ENCODE assay signal across 8 cellular contexts in genomic region chr9:122904466-122904822, GRCh38. TPM values are rescaled to one million over a fixed set of nuclear protein-coding genes. Genes with fewer than 3 reads are reported as not detected.
A peak's percentile ranks its signal among the peaks of the same experiment; 100 is the strongest.
DNase-seq lines count a peak whose midpoint lies in the region; TF ChIP-seq lines count a peak whose summit lies in the region.

No MANE protein-coding gene starts in this region.

- H3K4me3 ChIP-seq in HAP-1 = peak overlapping the region; percentile 82
- H3K4me3 ChIP-seq in fibroblast of mammary gland (ENCODE audit: control insufficient read depth, low read depth, low read length) = peak overlapping the region; percentile 91

- peak overlapping the region; percentile 97 for H3K4me3 Mint-ChIP-seq in nephron progenitor cell

- in situ Hi-C loops in HAP-1 (cut with MboI; ENCODE audit: low sequenced_read_pairs) = no loop called here

- DNase-seq in NCI-H82 (lab: John Stamatoyannopoulos, UW) (peak; percentile 60), NCI-H82 treated with DMSO at 0.1 percent for 48 hours (lab: John Stamatoyannopoulos, UW; ENCODE audit: unreplicated experiment) (no peak), HAP-1 (ENCODE audit: low spot score in 2 of 2) (peak; percentile 47 to 76), LHCN-M2 (ENCODE audit: low read depth) (peak; percentile 46), fibroblast of mammary gland (ENCODE audit: low read depth) (peak; percentile 39), nephron progenitor cell (peak; percentile 52), foreskin melanocyte (no peak)
- DNase-seq in activated CD8-positive, alpha-beta memory T cell treated with anti-CD3 and anti-CD28 coated beads, Interleukin-2, amount 50 U/mL, for 48 hours = peak; percentile 74

- TF ChIP-seq CTCF in fibroblast of mammary gland (conservative IDR thresholded peaks at IDR 0.05; ENCODE audit: control insufficient read depth, insufficient read depth, low read depth, low read length) (no peak), nephron progenitor cell (IDR thresholded peaks at IDR 0.05) (no peak)

- H3K27ac Mint-ChIP-seq in nephron progenitor cell = peak overlapping the region; percentile 99

- peaks cover 13% of the 10 kb centered on the region for H3K4me1 ChIP-seq in HAP-1

- no peaks in the 10 kb centered on the region for H3K9me3 Mint-ChIP-seq in nephron progenitor cell

- no peaks in the 10 kb centered on the region for H3K9me3 ChIP-seq in HAP-1

- H3K36me3 Mint-ChIP-seq in nephron progenitor cell (ENCODE audit: low read depth) = peaks cover under 1% of the 10 kb centered on the region

- no peaks in the 10 kb centered on the region for H3K27me3 ChIP-seq in HAP-1 (ENCODE audit: low read depth)

- H3K36me3 ChIP-seq in HAP-1 (replicated peaks) = no peaks in the 10 kb centered on the region; the same call in none of the 2 replicates

- peaks cover 37% of the 10 kb centered on the region for H3K4me1 Mint-ChIP-seq in nephron progenitor cell

- no peaks in the 10 kb centered on the region for H3K27me3 Mint-ChIP-seq in nephron progenitor cell (ENCODE audit: low read depth, poor library complexity)

RNA-seq across cellular contexts. Expression of gene RC3H2, which starts 0.7 kb away (rescaled TPM):
- 32.7 and 43.1 TPM in 2 replicates for total RNA-seq in LHCN-M2 (2014; rRNA removed)
- polyA plus RNA-seq in LHCN-M2 (2012) = 14.2 TPM

RNA-seq across cellular contexts. Expression of gene ZBTB6, which starts 8.7 kb away (rescaled TPM):
- total RNA-seq in LHCN-M2 (2014; rRNA removed) = 12.0 and 14.2 TPM in 2 replicates
- 2.6 TPM for polyA plus RNA-seq in LHCN-M2 (2012)

RNA-seq across cellular contexts. Expression of gene ZBTB26, which starts 26.9 kb away (rescaled TPM):
- 2.1 and 4.2 TPM in 2 replicates for total RNA-seq in LHCN-M2 (2014; rRNA removed)
- 1.2 TPM for polyA plus RNA-seq in LHCN-M2 (2012)

RNA-seq across cellular contexts. Expression of gene RABGAP1, which starts 36.4 kb away (rescaled TPM):
- 22.2 and 28.8 TPM in 2 replicates for total RNA-seq in LHCN-M2 (2014; rRNA removed)
- polyA plus RNA-seq in LHCN-M2 (2012) = 15.1 TPM

Comparison
In these comparisons a context has a peak if more than half of its experiments do, and no peak if none do; other contexts are left out.
1. DNase-seq: peak in NCI-H82 (single experiment), HAP-1 (2 of 2), LHCN-M2 (single experiment), activated CD8-positive, alpha-beta memory T cell treated with anti-CD3 and anti-CD28 coated beads, Interleukin-2, amount 50 U/mL, for 48 hours (single experiment), fibroblast of mammary gland (single experiment) and nephron progenitor cell (single experiment); none in NCI-H82 treated with DMSO at 0.1 percent for 48 hours (single experiment) and foreskin melanocyte (single experiment).